Comparison of ENCODE assay signal across 19 cellular contexts in the genomic region with DNA sequence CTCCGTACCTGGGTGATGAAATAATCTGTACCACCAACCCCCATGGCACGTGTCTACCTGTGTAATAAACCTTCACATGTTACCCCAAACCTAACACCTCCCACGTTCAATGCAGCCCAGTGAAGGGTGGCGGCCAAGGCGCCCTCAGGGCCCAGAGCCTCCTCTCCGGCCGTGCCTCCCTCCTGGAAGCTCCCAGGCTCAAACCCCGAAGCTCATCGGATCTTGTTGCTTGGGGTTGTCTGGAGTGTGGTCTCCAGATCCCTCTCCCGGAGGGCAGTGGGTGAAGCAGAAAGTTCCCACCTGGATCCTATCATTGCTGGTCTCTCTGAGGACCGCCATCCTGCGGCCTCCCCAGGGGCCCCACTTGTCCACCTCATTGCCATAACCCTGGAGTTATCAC. TPM values are rescaled to one million over a fixed set of nuclear protein-coding genes. Genes with fewer than 3 reads are reported as not detected.
DNase-seq lines count a peak whose midpoint lies in the region; ATAC-seq and TF ChIP-seq lines count a peak whose summit lies in the region.
"Had no signal": no experiment of that assay in that cellular context is flagged by ENCODE, and none has a peak within 500 bp of the region (broad histone marks: within the 10 kb centered on the region; RNA-seq: fewer than 3 reads in every experiment).

No MANE protein-coding gene starts in this region.

- no peak for TF ChIP-seq CTCF in WTC11 (IDR thresholded peaks at IDR 0.05)

- H3K4me1 Mint-ChIP-seq in WTC11 (peaks cover 53% of the 10 kb centered on the region), T-cell (no peaks in the 10 kb centered on the region)

- H3K4me3 ChIP-seq in HUES48 (ENCODE audit: low read depth, low read length) (no peak overlapping the region), iPS-20b (ENCODE audit: low read length) (no peak overlapping the region; the same call in 1 of the 2 replicates)
- H3K4me3 ChIP-seq: BLaER1 had no signal

- POLR2A ChIA-PET in WTC11 (lab: Charles Lee) (no interaction called here), T-cell (lab: Charles Lee) (no interaction called here)

- no peak for ATAC-seq in WTC11
- no peak for ATAC-seq in GM21717 (IDR thresholded peaks at IDR 0.05; ENCODE audit: unreplicated experiment)
- no peak for ATAC-seq in HG03571 (IDR thresholded peaks at IDR 0.05; ENCODE audit: unreplicated experiment)
- no peak for ATAC-seq in T-cell (replicated peaks in 1 of 4)
- ATAC-seq: CD8-positive, alpha-beta T cell had no signal

- H3K9me3 ChIP-seq in HUES48 (ENCODE audit: control insufficient read depth, insufficient read depth, low read length): no peaks in the 10 kb centered on the region
- peaks cover 12% of the 10 kb centered on the region for H3K9me3 ChIP-seq in iPS-20b (ENCODE audit: insufficient read depth, low read depth, low read length)
- H3K9me3 ChIP-seq: SK-N-SH had no signal

- H3K27me3 ChIP-seq in HUES48 (ENCODE audit: control insufficient read depth, insufficient read depth, low read length) (no peaks in the 10 kb centered on the region), iPS-20b (ENCODE audit: insufficient read depth, low read length) (no peaks in the 10 kb centered on the region)
- H3K27me3 ChIP-seq: BLaER1 had no signal

- peaks cover 39% of the 10 kb centered on the region for H3K36me3 Mint-ChIP-seq in WTC11
- peaks cover 7% of the 10 kb centered on the region for H3K36me3 Mint-ChIP-seq in T-cell
- H3K36me3 Mint-ChIP-seq: CD8-positive, alpha-beta T cell had no signal

- H3K4me1 ChIP-seq in HUES48 (ENCODE audit: control insufficient read depth, insufficient read depth, low read length) (peaks cover 19% of the 10 kb centered on the region), iPS-20b (ENCODE audit: insufficient read depth, low read length) (peaks cover 17% of the 10 kb centered on the region)
- H3K4me1 ChIP-seq: BLaER1 had no signal

- no peak overlapping the region for H3K9ac ChIP-seq in HUES48 (ENCODE audit: low read depth, low read length)
- H3K9ac ChIP-seq in iPS-20b (ENCODE audit: low read depth, low read length): peak overlapping the region; percentile 77; the same call in 1 of the 2 replicates
- H3K9ac ChIP-seq: BLaER1, SK-N-SH had no signal

- H3K4me3 Mint-ChIP-seq in WTC11 (no peak overlapping the region), T-cell (no peak overlapping the region)
- H3K4me3 Mint-ChIP-seq: CD8-positive, alpha-beta T cell had no signal

- peak overlapping the region; percentile 99 for H3K27ac ChIP-seq in HUES48 (ENCODE audit: low read depth, low read length)
- peak overlapping the region; percentile 53 for H3K27ac ChIP-seq in iPS-20b (ENCODE audit: low read length)
- H3K27ac ChIP-seq: BLaER1 had no signal

- H3K27me3 Mint-ChIP-seq in WTC11 (ENCODE audit: low read depth): peaks cover 13% of the 10 kb centered on the region
- H3K27me3 Mint-ChIP-seq in T-cell: peaks cover 56% of the 10 kb centered on the region in 2 donors

- DNase-seq in WTC11 (ENCODE audit: low spot score) (no peak), posterior vena cava (ENCODE audit: low spot score) (peak; percentile 72), T-cell (no peak)
- DNase-seq: Calu3; CD8-positive, alpha-beta T cell; GDM1; KG1; NCI-H1092; NCI-H1436; NCI-H1930; NCI-H510A treated with DMSO at 0.1 percent for 48 hours; NCI-H748 treated with DMSO at 0.1 percent for 48 hours; SIG-M5; SK-N-SH had no signal

- H3K9me3 Mint-ChIP-seq in WTC11 (peaks cover 42% of the 10 kb centered on the region), T-cell (peaks cover 10 to 20% (median 12%) of the 10 kb centered on the region in 3 donors)

- CTCF ChIA-PET in WTC11 (lab: Charles Lee): no interaction called here
- CTCF ChIA-PET in T-cell (lab: Charles Lee): no interaction called here

- H3K36me3 ChIP-seq in HUES48 (ENCODE audit: control insufficient read depth, insufficient read depth, low read length) (no peaks in the 10 kb centered on the region), iPS-20b (ENCODE audit: insufficient read depth, low read depth, low read length) (no peaks in the 10 kb centered on the region)
- H3K36me3 ChIP-seq: BLaER1 had no signal

- H3K27ac Mint-ChIP-seq in WTC11: peak overlapping the region; percentile 98
- no peak overlapping the region for H3K27ac Mint-ChIP-seq in T-cell
- H3K27ac Mint-ChIP-seq: CD8-positive, alpha-beta T cell had no signal

- intact Hi-C loops in posterior vena cava (cut with DNase I): no loop called here

TF ChIP-seq in WTC11, 78 proteins besides CTCF, POLR2A, EP300 and RAD21:
- TF ChIP-seq NFATC4 (CRISPR knock-in tag; IDR thresholded peaks at IDR 0.05): no peak
- no peak for TF ChIP-seq FOXP4 (CRISPR knock-in tag; IDR thresholded peaks at IDR 0.05)
- no peak for TF ChIP-seq AFF4 (CRISPR knock-in tag; IDR thresholded peaks at IDR 0.05; ENCODE audit: borderline replicate concordance)
- TF ChIP-seq GTF2I (CRISPR knock-in tag; conservative IDR thresholded peaks at IDR 0.05): no peak
- TF ChIP-seq, protein P1, sequence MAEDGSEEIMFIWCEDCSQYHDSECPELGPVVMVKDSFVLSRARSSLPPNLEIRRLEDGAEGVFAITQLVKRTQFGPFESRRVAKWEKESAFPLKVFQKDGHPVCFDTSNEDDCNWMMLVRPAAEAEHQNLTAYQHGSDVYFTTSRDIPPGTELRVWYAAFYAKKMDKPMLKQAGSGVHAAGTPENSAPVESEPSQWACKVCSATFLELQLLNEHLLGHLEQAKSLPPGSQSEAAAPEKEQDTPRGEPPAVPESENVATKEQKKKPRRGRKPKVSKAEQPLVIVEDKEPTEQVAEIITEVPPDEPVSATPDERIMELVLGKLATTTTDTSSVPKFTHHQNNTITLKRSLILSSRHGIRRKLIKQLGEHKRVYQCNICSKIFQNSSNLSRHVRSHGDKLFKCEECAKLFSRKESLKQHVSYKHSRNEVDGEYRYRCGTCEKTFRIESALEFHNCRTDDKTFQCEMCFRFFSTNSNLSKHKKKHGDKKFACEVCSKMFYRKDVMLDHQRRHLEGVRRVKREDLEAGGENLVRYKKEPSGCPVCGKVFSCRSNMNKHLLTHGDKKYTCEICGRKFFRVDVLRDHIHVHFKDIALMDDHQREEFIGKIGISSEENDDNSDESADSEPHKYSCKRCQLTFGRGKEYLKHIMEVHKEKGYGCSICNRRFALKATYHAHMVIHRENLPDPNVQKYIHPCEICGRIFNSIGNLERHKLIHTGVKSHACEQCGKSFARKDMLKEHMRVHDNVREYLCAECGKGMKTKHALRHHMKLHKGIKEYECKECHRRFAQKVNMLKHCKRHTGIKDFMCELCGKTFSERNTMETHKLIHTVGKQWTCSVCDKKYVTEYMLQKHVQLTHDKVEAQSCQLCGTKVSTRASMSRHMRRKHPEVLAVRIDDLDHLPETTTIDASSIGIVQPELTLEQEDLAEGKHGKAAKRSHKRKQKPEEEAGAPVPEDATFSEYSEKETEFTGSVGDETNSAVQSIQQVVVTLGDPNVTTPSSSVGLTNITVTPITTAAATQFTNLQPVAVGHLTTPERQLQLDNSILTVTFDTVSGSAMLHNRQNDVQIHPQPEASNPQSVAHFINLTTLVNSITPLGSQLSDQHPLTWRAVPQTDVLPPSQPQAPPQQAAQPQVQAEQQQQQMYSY (CRISPR knock-in tag; IDR thresholded peaks at IDR 0.05): no peak
- TF ChIP-seq SMAD4 (CRISPR knock-in tag; IDR thresholded peaks at IDR 0.05): no peak
- no peak for TF ChIP-seq MAX (CRISPR knock-in tag; IDR thresholded peaks at IDR 0.05)
- TF ChIP-seq ZNF138 (CRISPR knock-in tag; conservative IDR thresholded peaks at IDR 0.05): no peak

RNA-seq across cellular contexts. Expression of gene KNDC1, which starts 9.4 kb away (rescaled TPM):
- total RNA-seq in WTC11 (2021) (25.7 to 26.8 TPM (median 26.6 TPM) in 3 replicates), posterior vena cava (under 1 TPM; 0.33 to 0.37 TPM), T-cell (1 to 10 TPM in 1 of 5 donors, under 1 TPM in 4; 0.09 to 1.2 (median 0.35) TPM)
- total RNA-seq: CD8-positive, alpha-beta T cell had no signal

Comparison
In these comparisons a context has a peak if more than half of its experiments do, and no peak if none do; other contexts are left out.
1. RNA of gene KNDC1, which starts 9.4 kb away (total RNA-seq): 25.7 to 26.8 TPM in WTC11; 0.33 to 0.37 TPM in posterior vena cava and 0.09 to 1.2 TPM in T-cell; every median in the first group is over 10 times any median in the second.